20 cellular contexts compared by ENCODE assay signal in genomic region chr1:19057182-19057779, GRCh38.
"Had no signal": no experiment of that assay in that cellular context is flagged by ENCODE, and none has a peak within 500 bp of the region (broad histone marks: within the 10 kb centered on the region; RNA-seq: fewer than 3 reads in every experiment).

No MANE protein-coding gene starts in this region.

- ATAC-seq: activated CD4-positive, alpha-beta T cell treated with anti-CD3 and anti-CD28 coated beads for 36 hours; lower lobe of right lung; naive thymus-derived CD8-positive, alpha-beta T cell; sciatic nerve; stimulated activated effector memory CD8-positive, alpha-beta T cell treated with anti-CD3 and anti-CD28 coated beads, Interleukin-12 subunit alpha, Interleukin-12 subunit beta, amount 100 ng/mL, for 72 hours had no signal

- H3K27ac ChIP-seq: lower lobe of right lung, neutrophil, parathyroid adenoma, stomach, testis, upper lobe of left lung had no signal

- H3K4me2 ChIP-seq: smooth muscle cell had no signal

- H3K9me3 ChIP-seq: lower lobe of right lung, neutrophil, stomach, testis, upper lobe of left lung had no signal

- H3K4me1 ChIP-seq: lower lobe of right lung, parathyroid adenoma, stomach, testis had no signal

- H3K4me3 ChIP-seq: lower lobe of right lung, smooth muscle cell, stomach, testis, upper lobe of left lung had no signal

- H3K79me2 ChIP-seq: parathyroid adenoma had no signal

- H3K9ac ChIP-seq: parathyroid adenoma had no signal

- H3K27ac Mint-ChIP-seq: activated CD4-positive, alpha-beta T cell treated with anti-CD3 and anti-CD28 coated beads for 36 hours; activated naive CD8-positive, alpha-beta T cell treated with anti-CD3 and anti-CD28 coated beads for 36 hours; dendritic cell treated with granulocyte-macrophage colony-stimulating factor and Interleukin-4, amounts not matched to agents 40 ng/mL and 50 ng/mL, for 4 days; stimulated activated effector memory CD8-positive, alpha-beta T cell treated with anti-CD3 and anti-CD28 coated beads, Interleukin-12 subunit alpha, Interleukin-12 subunit beta, amount 100 ng/mL, for 72 hours had no signal

- H2AFZ ChIP-seq: parathyroid adenoma had no signal

- H3K4me3 Mint-ChIP-seq: activated CD4-positive, alpha-beta T cell treated with anti-CD3 and anti-CD28 coated beads for 36 hours; activated naive CD8-positive, alpha-beta T cell treated with anti-CD3 and anti-CD28 coated beads for 36 hours; dendritic cell treated with granulocyte-macrophage colony-stimulating factor and Interleukin-4, amounts not matched to agents 40 ng/mL and 50 ng/mL, for 4 days; naive thymus-derived CD8-positive, alpha-beta T cell; stimulated activated effector memory CD8-positive, alpha-beta T cell treated with anti-CD3 and anti-CD28 coated beads, Interleukin-12 subunit alpha, Interleukin-12 subunit beta, amount 100 ng/mL, for 72 hours had no signal

- H3K27me3 ChIP-seq: testis, upper lobe of left lung had no signal

- H3K36me3 ChIP-seq: lower lobe of right lung, neutrophil, stomach, upper lobe of left lung had no signal

- DNase-seq: activated CD4-positive, alpha-beta T cell treated with anti-CD3 and anti-CD28 coated beads for 36 hours; activated CD4-positive, alpha-beta T cell treated with anti-CD3 and anti-CD28 coated beads, Interleukin-2, amount 50 U/mL, for 48 hours; activated gamma-delta T cell treated with Interleukin-2 at 50 U/mL for 16 hours; activated naive CD8-positive, alpha-beta T cell treated with anti-CD3 and anti-CD28 coated beads for 36 hours; amniotic stem cell; effector CD8-positive, alpha-beta T cell; hippocampal formation; islet precursor cell; lower lobe of right lung; naive thymus-derived CD8-positive, alpha-beta T cell; stimulated activated CD4-positive, alpha-beta T cell treated with anti-CD3 and anti-CD28 coated beads, Interleukin-4, amount 100 ng/mL, for 24 hours; stomach; testis; upper lobe of left lung had no signal
